In the genomic region with DNA sequence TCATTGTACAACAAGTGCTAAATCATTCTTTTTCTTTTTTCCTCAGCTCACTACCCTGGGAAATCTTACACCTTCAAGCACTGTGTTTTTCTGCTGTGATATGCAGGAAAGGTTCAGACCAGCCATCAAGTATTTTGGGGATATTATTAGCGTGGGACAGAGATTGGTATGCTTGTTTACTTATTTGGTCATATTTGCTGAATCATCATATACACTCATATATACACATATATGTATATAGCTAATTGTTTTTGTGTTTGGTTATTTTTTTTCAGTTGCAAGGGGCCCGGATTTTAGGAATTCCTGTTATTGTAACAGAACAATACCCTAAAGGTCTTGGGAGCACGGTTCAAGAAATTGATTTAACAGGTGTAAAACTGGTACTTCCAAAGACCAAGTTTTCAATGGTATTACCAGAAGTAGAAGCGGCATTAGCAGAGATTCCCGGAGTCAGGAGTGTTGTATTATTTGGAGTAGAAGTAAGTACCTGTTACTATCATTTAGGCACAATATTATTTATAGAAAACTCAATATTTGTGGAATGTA, we compare ENCODE assay signal across 23 cellular contexts.
"Had no signal": no experiment of that assay in that cellular context is flagged by ENCODE, and none has a peak within 500 bp of the region (broad histone marks: within the 10 kb centered on the region; RNA-seq: fewer than 3 reads in every experiment).

No MANE protein-coding gene starts in this region.

- H3K27me3 ChIP-seq: ascending aorta, cardiac muscle cell, MG63, SJSA1 had no signal

- H3K9me3 ChIP-seq: ascending aorta, MG63, SJSA1, SK-N-SH had no signal

- H3K4me3 ChIP-seq: ascending aorta, cardiac muscle cell, MG63, SJSA1 had no signal

- ATAC-seq: activated CD8-positive, alpha-beta T cell treated with anti-CD3 and anti-CD28 coated beads for 36 hours; Panc1 had no signal

- H3K9ac ChIP-seq: SK-N-SH had no signal

- H3K27ac ChIP-seq: ascending aorta, cardiac muscle cell, SJSA1 had no signal

- H3K4me1 ChIP-seq: ascending aorta, SJSA1 had no signal

- DNase-seq: activated CD4-positive, alpha-beta T cell treated with anti-CD3 and anti-CD28 coated beads, Interleukin-2, amount 10 ng/mL, durations not matched to agents 24 days and 14 days; activated CD4-positive, alpha-beta T cell treated with anti-CD3 and anti-CD28 coated beads, Interleukin-2, amount 50 U/mL, for 4 hours; activated CD8-positive, alpha-beta T cell treated with anti-CD3 and anti-CD28 coated beads for 36 hours; activated gamma-delta T cell; activated naive CD4-positive, alpha-beta T cell treated with Interleukin-2 at 50 U/mL for 16 hours; activated naive CD8-positive, alpha-beta T cell treated with anti-CD3 and anti-CD28 coated beads, Interleukin-2, amount 10 ng/mL, durations not matched to agents 7 days and 5 days; activated T-cell treated with anti-CD3 and anti-CD28 coated beads, Interleukin-2, amount 50 U/mL, for 1 hour; amygdala; Kasumi-1; MG63; MV-4-11; NCI-H1092; NCI-H1436 treated with DMSO at 0.1 percent for 48 hours; NCI-H1694 treated with DMSO at 0.1 percent for 48 hours; NCI-H2029; NCI-H345; NCI-H524 treated with DMSO at 0.1 percent for 48 hours; SHP77 treated with DMSO at 0.1 percent for 48 hours; SK-N-SH had no signal

- H3K4me2 ChIP-seq: SK-N-SH had no signal
